Comparison of ENCODE assay signal across 20 cellular contexts in genomic region chr11:58621586-58622262, GRCh38. TPM values are rescaled to one million over a fixed set of nuclear protein-coding genes. Genes with fewer than 3 reads are reported as not detected.
A peak's percentile ranks its signal among the peaks of the same experiment; 100 is the strongest.
DNase-seq lines count a peak whose midpoint lies in the region; ATAC-seq and TF ChIP-seq lines count a peak whose summit lies in the region.
"Had no signal": no experiment of that assay in that cellular context is flagged by ENCODE, and none has a peak within 500 bp of the region (broad histone marks: within the 10 kb centered on the region; RNA-seq: fewer than 3 reads in every experiment).

No MANE protein-coding gene starts in this region.

- no peaks in the 10 kb centered on the region for H3K27me3 Mint-ChIP-seq in CD4-positive, alpha-beta T cell
- H3K27me3 Mint-ChIP-seq: activated B cell treated with CpG ODN at 0.5 μM for 24 hours, B cell had no signal

- CTCF ChIA-PET in CD4-positive, alpha-beta T cell (lab: Charles Lee), result interaction anchor here (0.8 kb wide), 1 partner anchor 54 kb away, joined by 3 read pairs; no protein-coding TSS in a partner anchor

- no peak overlapping the region for H3K27ac ChIP-seq in CD4-positive, alpha-beta T cell (ENCODE audit: low read depth, low read length)
- H3K27ac ChIP-seq in epithelial cell of prostate, result peak overlapping the region; percentile 37
- H3K27ac ChIP-seq: PC-9, vagina had no signal

- H3K4me1 Mint-ChIP-seq in CD4-positive, alpha-beta T cell (ENCODE audit: low read depth), result peaks cover 12% of the 10 kb centered on the region

- H3K9me3 ChIP-seq in CD4-positive, alpha-beta T cell (ENCODE audit: control insufficient read depth, low read length), result no peaks in the 10 kb centered on the region
- H3K9me3 ChIP-seq: vagina had no signal

- H3K9me3 Mint-ChIP-seq in CD4-positive, alpha-beta T cell, result no peaks in the 10 kb centered on the region
- H3K9me3 Mint-ChIP-seq: activated B cell treated with CpG ODN at 0.5 μM for 24 hours had no signal

- no peak for DNase-seq in CD4-positive, alpha-beta T cell
- DNase-seq in epithelial cell of prostate (ENCODE audit: low read depth, low spot score), result no peak
- no peak for DNase-seq in iPS-NIHi7 (ENCODE audit: extremely low spot score)
- no peak for DNase-seq in CD1c-positive myeloid dendritic cell (ENCODE audit: extremely low spot score)
- DNase-seq: activated B cell treated with CpG ODN at 0.5 μM for 24 hours; central memory CD4-positive, alpha-beta T cell; DND-41; glutamatergic neuron; NCI-H1092 treated with DMSO at 0.1 percent for 48 hours; NCI-H345; PC-9; stimulated activated CD4-positive, alpha-beta T cell treated with anti-CD3 and anti-CD28 coated beads, Interleukin-2, amount 100 ng/mL, for 48 hours; stimulated activated naive CD4-positive, alpha-beta T cell had no signal

- no peaks in the 10 kb centered on the region for H3K27me3 ChIP-seq in CD4-positive, alpha-beta T cell (ENCODE audit: control insufficient read depth, insufficient read depth, low read length)
- H3K27me3 ChIP-seq: vagina had no signal

- TF ChIP-seq CTCF in CD4-positive, alpha-beta T cell (IDR thresholded peaks at IDR 0.05), result no peak

- peak overlapping the region; percentile 71 for H3K27ac Mint-ChIP-seq in CD4-positive, alpha-beta T cell
- H3K27ac Mint-ChIP-seq: activated B cell treated with CpG ODN at 0.5 μM for 24 hours, B cell had no signal

- TF ChIP-seq POLR2A in GM18505 (IDR thresholded peaks at IDR 0.05; ENCODE audit: borderline replicate concordance, extremely low read depth, insufficient read depth, insufficient read length), result no peak

- intact Hi-C loops in CD4-positive, alpha-beta T cell (cut with DNase I, micrococcal nuclease), result loop anchor here in 1 of 2 experiments (5.0 kb wide), 1 partner anchor 44 kb away; the partner anchor contains the start of genes LPXN and ZFP91

- H3K36me3 Mint-ChIP-seq in CD4-positive, alpha-beta T cell (ENCODE audit: low read depth), result peaks cover 72% of the 10 kb centered on the region

- POLR2A ChIA-PET in CD4-positive, alpha-beta T cell (lab: Charles Lee), result interaction anchor here (0.6 to 1.1 kb wide), 5 partner anchors 16 to 1322 kb away, joined by 3 to 5 read pairs (median 3); no protein-coding TSS in a partner anchor

- no peak for ATAC-seq in CD4-positive, alpha-beta T cell (ENCODE audit: poor library complexity)
- ATAC-seq in GM18870 (IDR thresholded peaks at IDR 0.05; ENCODE audit: unreplicated experiment) (peak; percentile 46), HG03432 (IDR thresholded peaks at IDR 0.05; ENCODE audit: unreplicated experiment) (peak; percentile 63), HG03135 (IDR thresholded peaks at IDR 0.05; ENCODE audit: unreplicated experiment) (no peak), GM18505 (IDR thresholded peaks at IDR 0.05; ENCODE audit: unreplicated experiment) (no peak)
- ATAC-seq: HCT116 had no signal

- H3K4me3 Mint-ChIP-seq in CD4-positive, alpha-beta T cell, result no peak overlapping the region
- H3K4me3 Mint-ChIP-seq: activated B cell treated with CpG ODN at 0.5 μM for 24 hours, B cell had no signal

RNA-seq across cellular contexts. Expression of gene CNTF, which starts 0.7 kb away (rescaled TPM):
- total RNA-seq in CD4-positive, alpha-beta T cell, result 1 to 10 TPM; 3.1 to 3.9 TPM
- total RNA-seq: vagina had no signal

RNA-seq across cellular contexts. Expression of gene ZFP91, which starts 42.9 kb away (rescaled TPM):
- 10 to 100 TPM; 46.5 to 46.7 TPM for total RNA-seq in CD4-positive, alpha-beta T cell

RNA-seq across cellular contexts. Expression of gene LPXN, which starts 46.1 kb away (rescaled TPM):
- 10 to 100 TPM; 35.5 to 36.3 TPM for total RNA-seq in CD4-positive, alpha-beta T cell

Comparison
In these comparisons a context has a peak if more than half of its experiments do, and no peak if none do; other contexts are left out.
1. ATAC-seq: peak in GM18870 (single experiment) and HG03432 (single experiment); none in CD4-positive, alpha-beta T cell (single experiment), HG03135 (single experiment) and GM18505 (single experiment).